In the genomic region with DNA sequence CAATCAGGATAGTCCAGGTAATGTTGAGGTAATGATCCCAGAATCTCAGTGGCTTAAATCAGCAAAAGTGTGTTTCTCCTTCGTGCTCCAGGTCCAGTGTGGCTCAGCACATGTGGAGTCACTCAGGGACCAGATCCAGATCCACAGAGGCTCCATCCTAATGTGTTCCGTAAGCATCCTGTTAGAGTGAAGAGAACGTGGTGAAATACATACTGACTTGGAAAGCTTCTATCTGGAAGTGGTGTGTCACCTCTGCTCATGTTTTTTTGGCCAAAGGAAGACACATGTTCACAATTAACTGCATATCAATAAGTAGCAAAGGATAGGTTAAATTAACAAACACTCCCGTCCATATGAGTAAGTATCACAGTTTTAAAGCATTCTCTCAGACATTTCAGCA, we compare ENCODE assay signal across 27 cellular contexts. TPM values are rescaled to one million over a fixed set of nuclear protein-coding genes. Genes with fewer than 3 reads are reported as not detected.
DNase-seq lines count a peak whose midpoint lies in the region; ATAC-seq and TF ChIP-seq lines count a peak whose summit lies in the region.
"Had no signal": no experiment of that assay in that cellular context is flagged by ENCODE, and none has a peak within 500 bp of the region (broad histone marks: within the 10 kb centered on the region; RNA-seq: fewer than 3 reads in every experiment).

No MANE protein-coding gene starts in this region.

- WGBS in mesenchymal stem cell = 77% methylated on average over 4 of the region's 4 CpGs

- no peak overlapping the region for H2BK120ac ChIP-seq in mesenchymal stem cell (ENCODE audit: low read depth, low read length)

- no peak overlapping the region for H3K4ac ChIP-seq in mesenchymal stem cell (ENCODE audit: low read depth in 1 of 2, low read length in 2 of 2)

- no peak overlapping the region for H3K23ac ChIP-seq in mesenchymal stem cell (ENCODE audit: low read length in 2 of 2)

- no peak overlapping the region for H3K18ac ChIP-seq in mesenchymal stem cell (ENCODE audit: low read depth in 1 of 2, low read length in 2 of 2)

- no peaks in the 10 kb centered on the region for H3K36me3 ChIP-seq in mesenchymal stem cell (ENCODE audit: control insufficient read depth in 1 of 2, insufficient read depth in 2 of 2, low read depth in 1 of 2, low read length in 2 of 2)
- H3K36me3 ChIP-seq: ovary, SJCRH30, upper lobe of left lung had no signal

- H3K14ac ChIP-seq in mesenchymal stem cell (ENCODE audit: low read length in 2 of 2) = no peak overlapping the region

- no peak overlapping the region for H2AFZ ChIP-seq in mesenchymal stem cell (ENCODE audit: low read depth, low read length)

- no peak overlapping the region for H2BK5ac ChIP-seq in mesenchymal stem cell (ENCODE audit: low read depth, low read length, poor library complexity, severe bottlenecking)

- H3K79me1 ChIP-seq in mesenchymal stem cell (replicated peaks; ENCODE audit: low read length, poor library complexity, severe bottlenecking) = no peaks in the 10 kb centered on the region

- H3K9ac ChIP-seq in mesenchymal stem cell (ENCODE audit: low read length) = peak overlapping the region; percentile 23

- peak overlapping the region in 1 of 2 experiments; percentile 80 for H2BK12ac ChIP-seq in mesenchymal stem cell (ENCODE audit: low read length in 2 of 2)

- TF ChIP-seq CTCF in AG10803 (conservative IDR thresholded peaks at IDR 0.05; ENCODE audit: low read length) (no peak), choroid plexus epithelial cell (conservative IDR thresholded peaks at IDR 0.05; ENCODE audit: low read depth, low read length) (no peak)

- no peaks in the 10 kb centered on the region for H3K27me3 ChIP-seq in mesenchymal stem cell (ENCODE audit: control insufficient read depth in 1 of 2, insufficient read depth in 1 of 2, low read length in 2 of 2)
- H3K27me3 ChIP-seq: ovary, SJCRH30, upper lobe of left lung had no signal

- H4K8ac ChIP-seq in mesenchymal stem cell (ENCODE audit: low read length) = no peak overlapping the region

- peak overlapping the region; percentile 31 for H3K27ac ChIP-seq in mesenchymal stem cell (ENCODE audit: low read length, poor library complexity, severe bottlenecking)
- H3K27ac ChIP-seq: ovary, SJCRH30, upper lobe of left lung had no signal

- H2BK15ac ChIP-seq in mesenchymal stem cell (ENCODE audit: low read depth, poor library complexity, severe bottlenecking) = no peak overlapping the region

- DNase-seq in AG10803 (ENCODE audit: low read depth) (peak; percentile 80), HCEC 1CT (peak; percentile 20), choroid plexus epithelial cell (ENCODE audit: low read depth) (peak; percentile 13), mesenchymal stem cell (no peak)
- DNase-seq: activated CD4-positive, alpha-beta memory T cell treated with anti-CD3 and anti-CD28 coated beads, Interleukin-2, amount 10 ng/mL, durations not matched to agents 7 days and 5 days; activated CD8-positive, alpha-beta memory T cell treated with anti-CD3 and anti-CD28 coated beads, Interleukin-2, amount 50 U/mL, for 4 hours; activated naive CD4-positive, alpha-beta T cell treated with anti-CD3 and anti-CD28 coated beads, Interleukin-2, amount 50 U/mL, for 16 hours; amniotic stem cell; Calu3; DMS79; effector CD8-positive, alpha-beta T cell; GF-D8; H9; immature natural killer cell; mammary epithelial cell; NCI-H446 treated with DMSO at 0.1 percent for 48 hours; NCI-H774; ovary; SJCRH30; SW 1271; upper lobe of left lung had no signal

- no peak overlapping the region for H4K91ac ChIP-seq in mesenchymal stem cell (ENCODE audit: low read length)

- H3K4me3 ChIP-seq in AG10803 (ENCODE audit: low read length) (no peak overlapping the region), choroid plexus epithelial cell (ENCODE audit: low read depth, low read length) (no peak overlapping the region), mesenchymal stem cell (ENCODE audit: insufficient read depth in 1 of 2, low read depth in 1 of 2, low read length in 2 of 2) (no peak overlapping the region)
- H3K4me3 ChIP-seq: ovary, SJCRH30, skin epidermis, upper lobe of left lung had no signal

- peak overlapping the region; percentile 96 for H2AK5ac ChIP-seq in mesenchymal stem cell (ENCODE audit: low read length, severe bottlenecking)

- ATAC-seq in GM21576 (IDR thresholded peaks at IDR 0.05; ENCODE audit: unreplicated experiment) (no peak), GM18873 (IDR thresholded peaks at IDR 0.05; ENCODE audit: low FRiP score, unreplicated experiment) (no peak), HG03039 (IDR thresholded peaks at IDR 0.05; ENCODE audit: unreplicated experiment) (no peak), HG02870 (IDR thresholded peaks at IDR 0.05; ENCODE audit: unreplicated experiment) (no peak)
- ATAC-seq: stimulated activated memory B cell treated with anti-CD40 and anti-IgM and Interleukin-4, amounts not matched to agents 10 μg/mL and 1 μg/mL and 100 μg/mL, for 72 hours had no signal

- H3K4me1 ChIP-seq in mesenchymal stem cell (ENCODE audit: control insufficient read depth, insufficient read depth, low read depth, low read length) = peaks cover 10% of the 10 kb centered on the region

- no peaks in the 10 kb centered on the region for H3K9me3 ChIP-seq in mesenchymal stem cell (ENCODE audit: control insufficient read depth, low read length)
- H3K9me3 ChIP-seq: ovary, SJCRH30, upper lobe of left lung had no signal

- H3K4me2 ChIP-seq in mesenchymal stem cell (ENCODE audit: low read length, poor library complexity, severe bottlenecking) = no peak overlapping the region

RNA-seq across cellular contexts. Expression of a gene that starts 26.8 kb away (rescaled TPM):
- polyA plus RNA-seq in mesenchymal stem cell (2013, experiment 1 of 2) = 26.7 TPM
- polyA plus RNA-seq in mesenchymal stem cell (2013, experiment 2 of 2) = 27.1 TPM
